8 cellular contexts compared by ENCODE assay signal in the genomic region with DNA sequence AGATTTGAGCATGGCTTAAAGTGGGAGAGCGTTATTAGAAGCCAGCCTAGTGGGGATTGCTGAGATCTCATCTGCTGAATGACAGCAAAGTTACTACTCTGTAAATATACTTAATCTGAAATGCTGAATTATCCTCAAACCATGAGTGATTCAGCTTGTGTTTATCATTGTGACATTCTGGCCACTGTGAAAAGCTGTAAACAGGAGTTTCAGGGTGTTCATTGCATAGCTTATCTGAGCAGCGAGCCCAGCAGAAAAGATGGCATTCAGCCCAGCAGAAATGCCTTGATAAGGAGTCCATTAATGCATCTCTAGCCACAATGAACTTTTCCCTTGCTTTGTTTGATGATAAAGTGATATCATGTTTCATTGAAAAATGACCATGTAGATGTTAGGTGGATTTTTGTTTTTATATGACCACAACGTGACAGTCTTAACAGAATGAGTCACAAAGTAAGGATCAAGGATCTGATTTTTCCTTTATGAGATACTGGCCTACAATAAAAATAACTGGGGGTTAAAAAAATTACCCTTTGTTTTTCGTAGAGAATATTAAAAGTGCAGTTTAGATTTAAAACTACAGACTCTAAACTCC. TPM values are rescaled to one million over a fixed set of nuclear protein-coding genes. Genes with fewer than 3 reads are reported as not detected.
DNase-seq lines count a peak whose midpoint lies in the region; ATAC-seq and TF ChIP-seq lines count a peak whose summit lies in the region.

No MANE protein-coding gene starts in this region.

- peaks cover 26% of the 10 kb centered on the region for H3K36me3 Mint-ChIP-seq in Calu3 (ENCODE audit: insufficient read depth, unreplicated experiment)

- no peak overlapping the region for H2AFZ ChIP-seq in PC-3 (ENCODE audit: low read length)
- no peak overlapping the region for H2AFZ ChIP-seq in osteoblast (ENCODE audit: low read length)

- H3K27ac ChIP-seq in PC-3 (ENCODE audit: low read length) (peak overlapping the region; percentile 97), osteoblast (ENCODE audit: low read depth, low read length) (peak overlapping the region; percentile 78)

- DNase-seq in Calu3 (peak; percentile 65), PC-3 (peak; percentile 98), dedifferentiated amniotic fluid mesenchymal stem cell (ENCODE audit: extremely low spot score) (peak; percentile 60), osteoblast (ENCODE audit: insufficient read length, low spot score, missing footprints) (no peak), H7 (no peak), NCI-H2171 (lab: John Stamatoyannopoulos, UW) (no peak), HK-2 (ENCODE audit: unreplicated experiment) (no peak)

- TF ChIP-seq CTCF in Calu3 (IDR thresholded peaks at IDR 0.05; ENCODE audit: unreplicated experiment) (no peak), PC-3 (conservative IDR thresholded peaks at IDR 0.05; ENCODE audit: low read depth, low read length) (no peak), osteoblast (IDR thresholded peaks at IDR 0.05; ENCODE audit: extremely low read depth, low read depth, low read length) (no peak)

- H3K4me2 ChIP-seq in PC-3 (ENCODE audit: low read length) (peak overlapping the region; percentile 94), osteoblast (ENCODE audit: insufficient read depth, low read length) (peak overlapping the region; percentile 42)

- H4K20me1 ChIP-seq in PC-3 (ENCODE audit: low read length) (peaks cover 83% of the 10 kb centered on the region), osteoblast (ENCODE audit: insufficient read depth, low read length) (no peaks in the 10 kb centered on the region)

- H3K9me3 Mint-ChIP-seq in Calu3 (ENCODE audit: low read depth, unreplicated experiment), result no peaks in the 10 kb centered on the region

- peaks cover 58% of the 10 kb centered on the region for H3K4me1 Mint-ChIP-seq in Calu3 (ENCODE audit: low read depth, unreplicated experiment)

- peak overlapping the region; percentile 80 for H3K9ac ChIP-seq in PC-3 (ENCODE audit: low read length)

- H3K36me3 ChIP-seq in PC-3 (ENCODE audit: low read depth, low read length) (no peaks in the 10 kb centered on the region; the same call in 1 of the 2 replicates), osteoblast (ENCODE audit: insufficient read depth, low read length) (no peaks in the 10 kb centered on the region), H7 (replicated peaks; ENCODE audit: control insufficient read depth, insufficient read depth, low read length) (no peaks in the 10 kb centered on the region)

- H3K9me3 ChIP-seq in PC-3 (ENCODE audit: low read length) (no peaks in the 10 kb centered on the region), osteoblast (ENCODE audit: low read depth, low read length) (no peaks in the 10 kb centered on the region)

- POLR2A ChIA-PET in PC-3 (lab: Charles Lee; ENCODE audit: unreplicated experiment), result interaction anchor here (0.6 to 1.9 kb wide), 5 partner anchors 9 to 469 kb away, joined by 3 to 13 read pairs (median 6); no protein-coding TSS in a partner anchor

- BruUV-seq in Calu3 (replicated peaks; lab: Mats Ljungman, UMichigan), result no TSS peak
- BruUV-seq in PC-3 (replicated peaks; lab: Mats Ljungman, UMichigan), result no TSS peak

- no peaks in the 10 kb centered on the region for H3K27me3 Mint-ChIP-seq in Calu3 (ENCODE audit: unreplicated experiment)

- peak overlapping the region; percentile 60 for H3K4me3 ChIP-seq in PC-3 (ENCODE audit: low read length)
- H3K4me3 ChIP-seq in osteoblast (ENCODE audit: insufficient read depth, low read length), result peak overlapping the region; percentile 1
- no peak overlapping the region for H3K4me3 ChIP-seq in H7 (ENCODE audit: insufficient read depth, low read depth, low read length)

- CTCF ChIA-PET in Calu3 (lab: Charles Lee), result interaction anchor here (0.5 to 2.3 kb wide), 4 partner anchors 11 to 498 kb away, joined by 3 to 9 read pairs (median 5); no protein-coding TSS in a partner anchor
- CTCF ChIA-PET in PC-3 (lab: Charles Lee), result interaction anchor here (1.0 to 1.5 kb wide), 2 partner anchors 38 to 46 kb away, joined by 4 to 10 read pairs; no protein-coding TSS in a partner anchor

- peaks cover 96% of the 10 kb centered on the region for H3K79me2 ChIP-seq in PC-3 (ENCODE audit: low read length)
- peaks cover 75% of the 10 kb centered on the region for H3K79me2 ChIP-seq in osteoblast (ENCODE audit: insufficient read depth, low read length)

- H3F3A ChIP-seq in PC-3 (ENCODE audit: low read length, unreplicated experiment), result peaks cover 12% of the 10 kb centered on the region

- H3K27ac Mint-ChIP-seq in Calu3 (ENCODE audit: unreplicated experiment), result peak overlapping the region; percentile 82

- peak overlapping the region; percentile 32 for H3K4me3 Mint-ChIP-seq in Calu3 (ENCODE audit: low read depth, unreplicated experiment)

- ATAC-seq in PC-3 (peak; percentile 76), HG02571 (IDR thresholded peaks at IDR 0.05; ENCODE audit: unreplicated experiment) (no peak)

- H3K9me2 ChIP-seq in PC-3 (replicated peaks; ENCODE audit: low read length), result no peaks in the 10 kb centered on the region

- H3K27me3 ChIP-seq in PC-3 (ENCODE audit: low read length) (no peaks in the 10 kb centered on the region), osteoblast (ENCODE audit: insufficient read depth, low read length) (no peaks in the 10 kb centered on the region), H7 (ENCODE audit: control insufficient read depth, insufficient read depth, low read length) (no peaks in the 10 kb centered on the region)

- intact Hi-C loops in Calu3 (cut with micrococcal nuclease; ENCODE audit: unreplicated experiment), result loop anchor here (2.0 to 10.0 kb wide), 2 partner anchors 15 to 457 kb away; partner anchors contain the start of gene MET
- intact Hi-C loops in PC-3 (cut with micrococcal nuclease), result loop anchor here (1.0 kb wide), 2 partner anchors 9 to 14 kb away; no protein-coding TSS in a partner anchor

- peaks cover 64% of the 10 kb centered on the region for H3K4me1 ChIP-seq in PC-3 (ENCODE audit: insufficient read depth, low read length)
- peaks cover 47% of the 10 kb centered on the region for H3K4me1 ChIP-seq in osteoblast (ENCODE audit: insufficient read depth, low read length)

RNA-seq across cellular contexts. Expression of gene TES, which starts 7.8 kb away (rescaled TPM):
- 124 and 126 TPM in 2 replicates for total RNA-seq in Calu3 (2022)
- total RNA-seq in PC-3 (2014; rRNA removed), result 120 and 128 TPM in 2 replicates
- total RNA-seq in osteoblast, result 99.2 and 124 TPM in 2 replicates
- total RNA-seq in H7 (2014; rRNA removed; shearing (Covaris generic)), result 72.5 and 87.3 TPM in 2 replicates

Comparison
In these comparisons a context has a peak if more than half of its experiments do, and no peak if none do; other contexts are left out.
1. DNase-seq: peak in Calu3 (single experiment), PC-3 (single experiment) and dedifferentiated amniotic fluid mesenchymal stem cell (single experiment); none in osteoblast (single experiment), H7 (single experiment), NCI-H2171 (single experiment) and HK-2 (single experiment).